In genomic region chr14:67816326-67817009, GRCh38 we compare ENCODE assay signal across 8 cellular contexts. TPM values are rescaled to one million over a fixed set of nuclear protein-coding genes. Genes with fewer than 3 reads are reported as not detected.
A peak's percentile ranks its signal among the peaks of the same experiment; 100 is the strongest.
DNase-seq lines count a peak whose midpoint lies in the region; ATAC-seq and TF ChIP-seq lines count a peak whose summit lies in the region.

TSS of gene ZFYVE26 (minus strand) at chr14:67816590. CDS start at chr14:67815963, 627 bp downstream.

- peak within 1 kb of the TSS; percentile 97 for H3K4me3 Mint-ChIP-seq in activated naive CD4-positive, alpha-beta T cell treated with anti-CD3 and anti-CD28 coated beads, Interleukin-2, amount 50 U/mL, for 24 hours

- peaks cover 11% of the 10 kb centered on the region for H3K4me1 ChIP-seq in testis

- WGBS in testis, 2 donors, result 1% methylated on average over 26 of the region's 26 CpGs

- H3K36me3 ChIP-seq in GM06990 (ENCODE audit: control insufficient read depth, insufficient read depth, low read length), result peaks cover 1% of the 10 kb centered on the region
- no peaks in the 10 kb centered on the region for H3K36me3 ChIP-seq in testis (ENCODE audit: low read depth, missing control alignments)

- TF ChIP-seq POLR2A in testis (IDR thresholded peaks at IDR 0.05), result no peak

- H3K27me3 ChIP-seq in GM06990 (replicated peaks; ENCODE audit: control insufficient read depth, insufficient read depth, low read length) (no peaks in the 10 kb centered on the region), testis (no peaks in the 10 kb centered on the region)

- DNase-seq in GM06990 (ENCODE audit: extremely low read depth, insufficient read length) (peak; percentile 86), NCI-H1092 (lab: John Stamatoyannopoulos, UW) (peak; percentile 98), glomerular visceral epithelial cell (ENCODE audit: extremely low spot score) (peak; percentile 95), omental fat pad (ENCODE audit: low spot score) (peak; percentile 78), testis (peak; percentile 98)

- H3K4me3 ChIP-seq in GM06990 (replicated peaks; ENCODE audit: low read depth, low read length) (peak within 1 kb of the TSS; percentile 89), testis (peak within 1 kb of the TSS; percentile 69 to 86)

- H3K9me3 Mint-ChIP-seq in activated naive CD4-positive, alpha-beta T cell treated with anti-CD3 and anti-CD28 coated beads, Interleukin-2, amount 50 U/mL, for 24 hours, result no peaks in the 10 kb centered on the region

- H3K27ac Mint-ChIP-seq in activated naive CD4-positive, alpha-beta T cell treated with anti-CD3 and anti-CD28 coated beads, Interleukin-2, amount 50 U/mL, for 24 hours, result peak within 1 kb of the TSS; percentile 96

- no peaks in the 10 kb centered on the region for H3K27me3 Mint-ChIP-seq in activated naive CD4-positive, alpha-beta T cell treated with anti-CD3 and anti-CD28 coated beads, Interleukin-2, amount 50 U/mL, for 24 hours

- no peaks in the 10 kb centered on the region for H3K9me3 ChIP-seq in testis

- peak within 1 kb of the TSS; percentile 75 to 76 for H3K27ac ChIP-seq in testis

- TF ChIP-seq CTCF in GM06990 (IDR thresholded peaks at IDR 0.05; ENCODE audit: insufficient read depth, low read length, poor library complexity, severe bottlenecking) (no peak), omental fat pad (IDR thresholded peaks at IDR 0.05) (no peak), testis (IDR thresholded peaks at IDR 0.05) (no peak)

- H3K36me3 Mint-ChIP-seq in activated naive CD4-positive, alpha-beta T cell treated with anti-CD3 and anti-CD28 coated beads, Interleukin-2, amount 50 U/mL, for 24 hours, result no peaks in the 10 kb centered on the region

- intact Hi-C loops in testis (cut with DNase I; ENCODE audit: low total_unique reads), result no loop called here

- peaks cover 63% of the 10 kb centered on the region for H3K4me1 Mint-ChIP-seq in activated naive CD4-positive, alpha-beta T cell treated with anti-CD3 and anti-CD28 coated beads, Interleukin-2, amount 50 U/mL, for 24 hours

- ATAC-seq in HG02588 (IDR thresholded peaks at IDR 0.05; ENCODE audit: unreplicated experiment) (peak; percentile 83), SK-N-SH treated with all-trans-retinoic acid at 6 μM for 48 hours (peak; percentile 94), omental fat pad (ENCODE audit: low FRiP score) (peak; percentile 94)

TF ChIP-seq in SK-N-SH treated with all-trans-retinoic acid at 6 μM for 48 hours, 23 proteins besides CTCF, POLR2A, EP300 and RAD21:
- TF ChIP-seq ZFP30 (CRISPR knock-in tag; IDR thresholded peaks at IDR 0.05) (peak; percentile 78), CSDC2 (CRISPR knock-in tag; IDR thresholded peaks at IDR 0.05) (0 out of 2 replicates have a peak, but pooled peaks have one; percentile 42), PATZ1 (CRISPR knock-in tag; IDR thresholded peaks at IDR 0.05; ENCODE audit: borderline replicate concordance) (no peak)
TF ChIP-seq in SK-N-SH treated with all-trans-retinoic acid at 6 μM for 48 hours: peak in this region for 2.

RNA-seq across cellular contexts. Expression of gene ZFYVE26, which starts in this region (rescaled TPM):
- total RNA-seq in omental fat pad (10 to 100 TPM; 24.1 to 33.7 (median 25.0) TPM), testis (10 to 100 TPM; 32.7 to 34.6 TPM)
- 9.4 TPM for polyA plus RNA-seq in testis (ENCODE audit: insufficient read depth, low read depth, low replicate concordance)

Comparison
In these comparisons a context has a peak if more than half of its experiments do, and no peak if none do; other contexts are left out.
1. Peak in every context shown above with its lines: DNase-seq, ATAC-seq, H3K4me3 ChIP-seq and H3K27ac ChIP-seq.